Comparison of ENCODE assay signal across 28 cellular contexts in the genomic region with DNA sequence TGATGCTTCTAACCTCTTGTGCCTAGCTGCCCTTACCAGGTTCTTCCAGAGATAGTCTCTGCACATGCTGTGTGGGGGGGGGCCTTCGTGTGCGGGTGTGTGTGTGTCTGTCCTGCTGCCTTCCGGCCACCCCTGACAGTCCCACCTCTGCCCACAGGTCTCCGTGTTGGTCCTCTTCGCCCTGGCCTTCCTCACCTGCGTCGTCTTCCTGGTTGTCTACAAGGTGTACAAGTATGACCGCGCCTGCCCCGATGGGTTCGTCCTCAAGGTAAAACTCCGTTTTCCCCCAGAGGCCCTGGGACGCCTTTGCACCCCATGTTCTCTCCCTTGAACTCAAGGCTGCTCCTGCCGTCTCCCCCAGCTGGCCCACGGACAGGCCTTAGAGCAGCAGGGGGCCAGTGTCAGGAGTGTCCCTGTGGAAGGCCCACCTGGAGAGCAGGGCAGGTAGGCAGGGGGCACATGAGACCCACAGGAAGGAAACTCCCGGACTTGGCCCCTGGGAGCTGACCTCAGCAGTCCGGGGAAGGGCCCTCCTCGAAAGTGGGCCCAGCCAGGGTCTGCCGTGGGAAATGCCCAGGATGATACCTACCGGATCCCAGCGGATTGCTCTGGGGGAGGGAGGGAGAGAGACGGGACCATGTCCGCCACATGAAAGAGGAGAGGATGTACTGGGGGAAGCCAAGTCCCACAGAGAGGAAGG. TPM values are rescaled to one million over a fixed set of nuclear protein-coding genes. Genes with fewer than 3 reads are reported as not detected.
"Had no signal": no experiment of that assay in that cellular context is flagged by ENCODE, and none has a peak within 500 bp of the region (broad histone marks: within the 10 kb centered on the region; RNA-seq: fewer than 3 reads in every experiment).

No MANE protein-coding gene starts in this region.

- H3K36me3 ChIP-seq: Peyer's patch, SJSA1 had no signal

- ATAC-seq: activated CD8-positive, alpha-beta memory T cell treated with anti-CD3 and anti-CD28 coated beads, Interleukin-2, amount 10 ng/mL, durations not matched to agents 7 days and 5 days; activated naive CD4-positive, alpha-beta T cell treated with anti-CD3 and anti-CD28 coated beads, Interleukin-2, amount 50 U/mL, for 72 hours; activated naive CD8-positive, alpha-beta T cell treated with anti-CD3 and anti-CD28 coated beads, Interleukin-2, amount 50 U/mL, for 24 hours; SK-N-SH treated with all-trans-retinoic acid at 6 μM for 48 hours had no signal

- H3K27ac ChIP-seq: KMS-11, Peyer's patch, RWPE1, SJSA1 had no signal

- H3K9me3 ChIP-seq: Peyer's patch, SJSA1 had no signal

- H3K27me3 ChIP-seq: Peyer's patch had no signal

- H3K9ac ChIP-seq: KMS-11 had no signal

- DNase-seq: activated B cell treated with CpG ODN at 0.5 μM for 24 hours; activated CD4-positive, alpha-beta T cell treated with anti-CD3 and anti-CD28 coated beads for 1 hour; activated CD4-positive, alpha-beta T cell treated with anti-CD3 and anti-CD28 coated beads, Interleukin-2, amount 10 ng/mL, durations not matched to agents 24 days and 14 days; activated CD4-positive, alpha-beta T cell treated with anti-CD3 and anti-CD28 coated beads, Interleukin-2, amount 50 U/mL, for 48 hours; activated CD8-positive, alpha-beta memory T cell treated with anti-CD3 and anti-CD28 coated beads, Interleukin-2, amount 10 ng/mL, durations not matched to agents 7 days and 5 days; activated effector memory CD4-positive, alpha-beta T cell treated with anti-CD3 and anti-CD28 coated beads, Interleukin-2, amount 50 U/mL, for 16 hours; activated naive CD4-positive, alpha-beta T cell treated with Interleukin-2 at 50 U/mL for 16 hours; activated naive CD8-positive, alpha-beta T cell treated with anti-CD3 and anti-CD28 coated beads, Interleukin-2, amount 50 U/mL, for 24 hours; activated T-cell treated with anti-CD3 and anti-CD28 coated beads, Interleukin-2, amount 50 U/mL, for 24 hours; amniotic stem cell; NCI-H1092; NCI-H1417; NCI-H1930; NCI-H2171; NCI-H2227 treated with DMSO at 0.1 percent for 48 hours; NCI-H446 treated with DMSO at 0.1 percent for 48 hours; NCI-H526; NCI-H82; Peyer's patch; SHP77; SW 1271; T-helper 9 cell had no signal

- H3K4me1 ChIP-seq: Peyer's patch, SJSA1 had no signal

- FAIRE-seq: astrocyte had no signal

- H3K4me3 ChIP-seq: Peyer's patch, SJSA1 had no signal

- H3K4me2 ChIP-seq: KMS-11 had no signal

RNA-seq across cellular contexts. Expression of gene NSG1, which starts 22.7 kb away (rescaled TPM):
- total RNA-seq: activated B cell treated with CpG ODN at 0.5 μM for 24 hours, SJSA1 had no signal
